In the genomic region with DNA sequence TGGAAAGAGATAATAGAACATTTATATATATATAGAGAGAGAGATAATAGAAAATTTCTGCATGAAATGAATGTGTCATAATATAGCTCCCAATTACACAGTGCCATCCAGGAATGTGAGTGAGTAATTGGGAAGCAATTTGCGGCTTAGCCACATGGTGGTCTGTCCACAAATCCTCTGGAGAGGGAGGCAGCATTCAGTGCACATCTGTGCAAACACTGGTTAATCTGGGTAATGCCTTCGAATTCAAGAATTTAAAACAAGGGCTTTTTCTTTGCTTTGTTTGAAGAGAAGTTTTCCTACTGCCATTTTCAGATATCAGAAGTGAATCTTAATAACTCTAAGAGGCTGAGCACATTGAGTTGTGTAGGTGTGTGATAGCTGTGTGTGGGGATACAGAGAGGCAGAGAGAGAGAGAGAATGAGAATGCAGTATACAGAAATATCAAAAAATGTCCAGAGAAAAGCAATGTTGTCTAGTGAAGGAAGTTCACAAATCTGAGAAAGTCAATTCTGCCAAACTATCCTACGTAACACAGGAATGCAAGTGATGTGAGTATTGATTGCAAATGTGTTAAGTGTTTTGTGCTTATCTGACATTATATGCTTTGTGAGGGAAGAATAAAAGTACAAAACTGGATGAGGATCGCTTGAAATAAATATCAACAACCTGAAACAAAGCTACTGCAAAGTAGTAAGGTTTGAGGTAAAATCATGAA, we compare ENCODE assay signal across 10 cellular contexts.
A peak's percentile ranks its signal among the peaks of the same experiment; 100 is the strongest.
DNase-seq lines count a peak whose midpoint lies in the region; ATAC-seq, FAIRE-seq and TF ChIP-seq lines count a peak whose summit lies in the region.
"Had no signal": no experiment of that assay in that cellular context is flagged by ENCODE, and none has a peak within 500 bp of the region (broad histone marks: within the 10 kb centered on the region; RNA-seq: fewer than 3 reads in every experiment).

No MANE protein-coding gene starts in this region.

- in situ Hi-C loops in GM23248 (cut with MboI), result loop anchor here (10.0 kb wide), 2 partner anchors 325 to 525 kb away; a partner anchor contains a TSS

- H3K4me3 Mint-ChIP-seq in progenitor cell of endocrine pancreas (ENCODE audit: low read depth), result no peak overlapping the region
- H3K4me3 Mint-ChIP-seq in activated naive CD4-positive, alpha-beta T cell treated with anti-CD3 and anti-CD28 coated beads for 36 hours, result no peak overlapping the region

- CTCF ChIA-PET in activated naive CD4-positive, alpha-beta T cell treated with anti-CD3 and anti-CD28 coated beads for 36 hours (lab: Charles Lee), result no interaction called here

- H3K4me1 ChIP-seq in GM23248 (ENCODE audit: insufficient read depth), result peaks cover 19% of the 10 kb centered on the region

- ATAC-seq in HG03095 (IDR thresholded peaks at IDR 0.05; ENCODE audit: unreplicated experiment), result no peak

- TF ChIP-seq CTCF in epithelial cell of esophagus (IDR thresholded peaks at IDR 0.05; ENCODE audit: insufficient read depth, low read depth, low read length, missing control alignments), result no peak
- TF ChIP-seq CTCF in progenitor cell of endocrine pancreas (IDR thresholded peaks at IDR 0.05; ENCODE audit: unreplicated experiment), result no peak

- peak overlapping the region; percentile 44 for H2AFZ ChIP-seq in GM23248

- intact Hi-C loops in activated naive CD4-positive, alpha-beta T cell treated with anti-CD3 and anti-CD28 coated beads for 36 hours (cut with micrococcal nuclease), result no loop called here

- no peaks in the 10 kb centered on the region for H3K79me2 ChIP-seq in GM23248 (ENCODE audit: insufficient read depth)

- H3K4me2 ChIP-seq in GM23248 (ENCODE audit: unreplicated experiment), result peak overlapping the region; percentile 64

- peak; percentile 84 for DNase-seq in GM23248
- peak; percentile 60 for DNase-seq in RCC 7860 (ENCODE audit: low spot score)
- DNase-seq in epithelial cell of esophagus (ENCODE audit: low read depth), result peak; percentile 62
- DNase-seq in progenitor cell of endocrine pancreas (ENCODE audit: low spot score, unreplicated experiment), result no peak
- no peak for DNase-seq in NOMO-1 treated with dmso at 0.1 percent for 144 hours (lab: John Stamatoyannopoulos, UW; ENCODE audit: unreplicated experiment)
- DNase-seq in activated naive CD4-positive, alpha-beta T cell treated with anti-CD3 and anti-CD28 coated beads for 36 hours, result no peak
- DNase-seq in NCI-H2081 (lab: John Stamatoyannopoulos, UW), result no peak
- DNase-seq: NCI-H2029, SIG-M5 had no signal

- no peaks in the 10 kb centered on the region for H3K36me3 Mint-ChIP-seq in progenitor cell of endocrine pancreas (ENCODE audit: insufficient read depth)
- H3K36me3 Mint-ChIP-seq in activated naive CD4-positive, alpha-beta T cell treated with anti-CD3 and anti-CD28 coated beads for 36 hours (ENCODE audit: low read depth), result no peaks in the 10 kb centered on the region

- peaks cover 18% of the 10 kb centered on the region for H3K4me1 Mint-ChIP-seq in progenitor cell of endocrine pancreas (ENCODE audit: low read depth)
- H3K4me1 Mint-ChIP-seq in activated naive CD4-positive, alpha-beta T cell treated with anti-CD3 and anti-CD28 coated beads for 36 hours (ENCODE audit: low read depth), result no peaks in the 10 kb centered on the region

- H4K20me1 ChIP-seq in GM23248 (ENCODE audit: insufficient read depth), result no peaks in the 10 kb centered on the region

- H3K27me3 Mint-ChIP-seq in progenitor cell of endocrine pancreas, result peaks cover 7% of the 10 kb centered on the region
- H3K27me3 Mint-ChIP-seq in activated naive CD4-positive, alpha-beta T cell treated with anti-CD3 and anti-CD28 coated beads for 36 hours (ENCODE audit: low read depth), result peaks cover 2% of the 10 kb centered on the region

- no peak overlapping the region for H3K9ac ChIP-seq in GM23248

- no peaks in the 10 kb centered on the region for H3K9me3 Mint-ChIP-seq in progenitor cell of endocrine pancreas (ENCODE audit: low read depth)
- H3K9me3 Mint-ChIP-seq in activated naive CD4-positive, alpha-beta T cell treated with anti-CD3 and anti-CD28 coated beads for 36 hours, result no peaks in the 10 kb centered on the region

- peak overlapping the region; percentile 16 for H3K27ac Mint-ChIP-seq in progenitor cell of endocrine pancreas
- H3K27ac Mint-ChIP-seq in activated naive CD4-positive, alpha-beta T cell treated with anti-CD3 and anti-CD28 coated beads for 36 hours, result no peak overlapping the region

- WGBS in GM23248 (ENCODE audit: low coverage in 1 of 2, low lambda C conversion rate in 2 of 2, missing lambda C conversion rate in 2 of 2), 2 experiments, result 37% methylated on average over 4 of the region's 4 CpGs

- H3F3A ChIP-seq in GM23248 (ENCODE audit: insufficient read depth), result 0 out of 2 replicates have a peak, but pooled peaks cover 8% of the 10 kb centered on the region

- no peaks in the 10 kb centered on the region for H3K36me3 ChIP-seq in GM23248 (ENCODE audit: low read depth)

- FAIRE-seq in RCC 7860 (lab: Jason Lieb, UNC), result peak; percentile 84

- H3K9me3 ChIP-seq in GM23248 (ENCODE audit: low read depth), result no peaks in the 10 kb centered on the region

- no peaks in the 10 kb centered on the region for H3K27me3 ChIP-seq in GM23248 (replicated peaks; ENCODE audit: insufficient read depth)

- H3K27ac ChIP-seq in GM23248, result peak overlapping the region; percentile 44; the same call in 1 of the 2 replicates

- H3K9me2 ChIP-seq in GM23248 (ENCODE audit: insufficient read depth), result no peaks in the 10 kb centered on the region

- H3K4me3 ChIP-seq in GM23248 (0 out of 2 replicates have a peak overlapping the region, but pooled peaks have one; percentile 44), epithelial cell of esophagus (ENCODE audit: low read length) (no peak overlapping the region)

Comparison
In these comparisons a context has a peak if more than half of its experiments do, and no peak if none do; other contexts are left out.
1. DNase-seq: peak in GM23248 (single experiment), RCC 7860 (single experiment) and epithelial cell of esophagus (single experiment); none in progenitor cell of endocrine pancreas (single experiment), NOMO-1 treated with dmso at 0.1 percent for 144 hours (single experiment), activated naive CD4-positive, alpha-beta T cell treated with anti-CD3 and anti-CD28 coated beads for 36 hours (single experiment) and NCI-H2081 (0 of 2).